ENCODE assay signal across 17 cellular contexts in genomic region chr1:193216920-193217319, GRCh38. TPM values are rescaled to one million over a fixed set of nuclear protein-coding genes. Genes with fewer than 3 reads are reported as not detected.
DNase-seq lines count a peak whose midpoint lies in the region; ATAC-seq and TF ChIP-seq lines count a peak whose summit lies in the region.
"Had no signal": no experiment of that assay in that cellular context is flagged by ENCODE, and none has a peak within 500 bp of the region (broad histone marks: within the 10 kb centered on the region; RNA-seq: fewer than 3 reads in every experiment).

No MANE protein-coding gene starts in this region.

- WGBS in lower leg skin, 2 donors, result 80 to 91% methylated on average over 8 of the region's 8 CpGs

- peaks cover 28% of the 10 kb centered on the region for H3K36me3 ChIP-seq in A673 (ENCODE audit: insufficient read depth, low read length, poor library complexity, severe bottlenecking)

- TF ChIP-seq CTCF in A673 (conservative IDR thresholded peaks at IDR 0.05; ENCODE audit: low read depth, low read length) (no peak), lower leg skin (IDR thresholded peaks at IDR 0.05) (no peak), HFFc6 (IDR thresholded peaks at IDR 0.05) (no peak)

- no peak overlapping the region for H3K4me3 ChIP-seq in A673 (ENCODE audit: low read depth, low read length, poor library complexity, severe bottlenecking)
- no peak overlapping the region for H3K4me3 ChIP-seq in lower leg skin (ENCODE audit: low read depth, poor library complexity, severe bottlenecking)

- POLR2A ChIA-PET in A673 (lab: Charles Lee; ENCODE audit: low non-redundant PET), result no interaction called here

- CTCF ChIA-PET in A673 (lab: Charles Lee), result no interaction called here

- peaks cover 60% of the 10 kb centered on the region for H3K36me3 Mint-ChIP-seq in HFFc6 (ENCODE audit: low read depth)

- H3K27me3 Mint-ChIP-seq in HFFc6 (ENCODE audit: insufficient read depth), result no peaks in the 10 kb centered on the region; the same call in 1 of the 2 replicates
- H3K27me3 Mint-ChIP-seq: memory B cell had no signal

- DNase-seq in A673 (ENCODE audit: low spot score), result peak; percentile 73
- DNase-seq in NCI-H1436 (lab: John Stamatoyannopoulos, UW), result peak; percentile 69
- DNase-seq in left cardiac atrium, result no peak
- no peak for DNase-seq in lower leg skin (ENCODE audit: low spot score in 2 of 2)
- DNase-seq in HFFc6, result no peak
- no peak for DNase-seq in stimulated activated CD4-positive, alpha-beta T cell treated with anti-CD3 and anti-CD28 coated beads, Interleukin-12 subunit alpha, Interleukin-12 subunit beta, amount 100 ng/mL, for 4 hours
- DNase-seq: ACHN; activated CD8-positive, alpha-beta memory T cell treated with anti-CD3 and anti-CD28 coated beads for 24 hours; DMS 273 treated with DMSO at 0.1 percent for 48 hours; head of caudate nucleus; NCI-H226; RPMI8226; trophoblast cell had no signal

- no TSS peak for BruUV-seq in A673 (replicated peaks; lab: Mats Ljungman, UMichigan)

- intact Hi-C loops in A673 (cut with micrococcal nuclease; ENCODE audit: unreplicated experiment) (no loop called here), left cardiac atrium (cut with DNase I) (no loop called here), lower leg skin (cut with DNase I; ENCODE audit: low total_unique reads) (no loop called here)

- H3K27me3 ChIP-seq in A673 (replicated peaks; ENCODE audit: insufficient read depth, low read depth, low read length, poor library complexity), result no peaks in the 10 kb centered on the region

- no peaks in the 10 kb centered on the region for H3K9me3 Mint-ChIP-seq in HFFc6
- H3K9me3 Mint-ChIP-seq: memory B cell had no signal

- H3K9me3 ChIP-seq in A673 (ENCODE audit: low read depth, low read length, poor library complexity, severe bottlenecking), result no peaks in the 10 kb centered on the region

- peaks cover 27% of the 10 kb centered on the region for H3K4me1 Mint-ChIP-seq in HFFc6 (ENCODE audit: low read depth)

- H3K4me3 Mint-ChIP-seq in HFFc6, result no peak overlapping the region
- H3K4me3 Mint-ChIP-seq: memory B cell had no signal

- H3K4me1 ChIP-seq in A673 (ENCODE audit: insufficient read depth, low read length, poor library complexity, severe bottlenecking), result peaks cover 15% of the 10 kb centered on the region

- peak; percentile 66 for ATAC-seq in GM19455 (IDR thresholded peaks at IDR 0.05; ENCODE audit: unreplicated experiment)
- peak; percentile 53 to 56 for ATAC-seq in left cardiac atrium
- ATAC-seq in HG02852 (IDR thresholded peaks at IDR 0.05; ENCODE audit: unreplicated experiment), result no peak

- no peak overlapping the region for H3K27ac ChIP-seq in A673 (ENCODE audit: low read depth, low read length, poor library complexity, severe bottlenecking)
- H3K27ac ChIP-seq: HL-60 had no signal

- no peak overlapping the region for H3K27ac Mint-ChIP-seq in HFFc6
- H3K27ac Mint-ChIP-seq: memory B cell had no signal

- no peak for TF ChIP-seq POLR2A in lower leg skin (IDR thresholded peaks at IDR 0.05)

RNA-seq across cellular contexts. Expression of gene B3GALT2, which starts 30.5 kb away (rescaled TPM):
- total RNA-seq in A673 (2021) (0.24 and 0.39 TPM in 2 replicates), left cardiac atrium (10 to 100 TPM; 26.4 to 48.6 TPM), lower leg skin (under 1 TPM in 3 of 4 donors, not detected in 1; 0.08 to 0.58 (median 0.32) TPM)
- total RNA-seq in HFFc6 (2021; fragmentation: NEBNext Ultra II Directional; extraction: Animal tissue kit (Norgen Biotek cat#: 25700)), result under 1 TPM; 0.37 to 0.95 (median 0.62) TPM

Comparison
In these comparisons a context has a peak if more than half of its experiments do, and no peak if none do; other contexts are left out.
1. DNase-seq: peak in A673 (single experiment) and NCI-H1436 (single experiment); none in left cardiac atrium (single experiment), lower leg skin (0 of 2), HFFc6 (single experiment) and stimulated activated CD4-positive, alpha-beta T cell treated with anti-CD3 and anti-CD28 coated beads, Interleukin-12 subunit alpha, Interleukin-12 subunit beta, amount 100 ng/mL, for 4 hours (single experiment).
2. RNA of gene B3GALT2, which starts 30.5 kb away (total RNA-seq): 26.4 to 48.6 TPM in left cardiac atrium; 0.37 to 0.95 TPM in HFFc6, 0.24 to 0.39 TPM in A673 and 0.08 to 0.58 TPM in lower leg skin; every median in the first group is over 10 times any median in the second.